ENCODE assay signal across 14 cellular contexts in the genomic region with DNA sequence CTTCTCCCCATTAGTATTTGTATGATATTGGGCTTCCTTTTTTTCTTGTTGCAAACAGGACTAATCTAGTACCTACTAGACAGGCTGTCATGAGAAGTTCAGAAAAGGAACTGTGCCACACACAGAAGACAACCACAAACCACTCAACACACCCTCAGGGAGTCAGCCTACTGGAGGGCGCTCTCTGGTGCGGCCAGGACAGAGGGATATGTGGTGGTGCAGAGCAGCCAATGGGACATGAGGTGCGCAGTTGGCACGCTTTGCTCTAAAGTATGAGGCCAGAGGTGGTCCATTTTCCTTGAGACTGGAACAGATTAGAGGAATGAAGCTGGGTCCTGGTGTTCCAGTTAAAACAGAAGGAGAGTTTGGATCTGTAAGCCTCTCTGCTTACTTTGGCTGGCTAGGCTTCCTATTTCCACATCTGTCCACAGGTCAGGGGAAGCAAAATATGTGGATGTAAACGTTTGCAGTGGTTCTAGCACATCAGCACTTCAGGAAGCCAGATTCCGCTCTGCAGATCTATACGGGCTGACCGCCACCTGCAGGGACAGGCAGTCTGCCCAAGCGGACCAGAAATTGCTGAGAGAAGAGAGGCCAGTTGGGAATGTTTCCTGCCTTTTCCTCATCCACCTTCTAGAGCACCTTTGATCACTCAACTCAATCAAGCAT.
DNase-seq lines count a peak whose midpoint lies in the region; ATAC-seq, FAIRE-seq and TF ChIP-seq lines count a peak whose summit lies in the region.
"Had no signal": no experiment of that assay in that cellular context is flagged by ENCODE, and none has a peak within 500 bp of the region (broad histone marks: within the 10 kb centered on the region; RNA-seq: fewer than 3 reads in every experiment).

No MANE protein-coding gene starts in this region.

- H3K27me3 Mint-ChIP-seq in chondrocyte (ENCODE audit: low read depth), result no peaks in the 10 kb centered on the region

- ATAC-seq in A549 (peak; percentile 41 to 43; a peak in 4 of 6 replicates), left lung (peak; percentile 77), esophagus mucosa (no peak)
- ATAC-seq: stimulated activated effector memory CD8-positive, alpha-beta T cell treated with anti-CD3 and anti-CD28 coated beads, Interleukin-12 subunit alpha, Interleukin-12 subunit beta, amount 100 ng/mL, for 72 hours had no signal

- H3K9me3 ChIP-seq in A549 (no peaks in the 10 kb centered on the region), left lung (no peaks in the 10 kb centered on the region)
- H3K9me3 ChIP-seq: SJCRH30 had no signal

- FAIRE-seq in A549 (lab: Jason Lieb, UNC), result no peak

- H3K36me3 ChIP-seq in left lung, result no peaks in the 10 kb centered on the region
- H3K36me3 ChIP-seq: SJCRH30 had no signal

- POLR2A ChIA-PET in A549 (lab: Yijun Ruan, JAX), result no interaction called here

- H3K4me1 ChIP-seq in A549 (no peaks in the 10 kb centered on the region), left lung (peaks cover 0 to 19% of the 10 kb centered on the region in 2 donors)
- H3K4me1 ChIP-seq: SJCRH30 had no signal

- H3K27ac ChIP-seq in A549, result no peak overlapping the region
- peak overlapping the region in 1 of 2 donors; percentile 49 for H3K27ac ChIP-seq in left lung
- H3K27ac ChIP-seq: SJCRH30 had no signal

- intact Hi-C loops in left lung (cut with DNase I), result no loop called here

- peaks cover 2% of the 10 kb centered on the region for H3K36me3 Mint-ChIP-seq in chondrocyte (ENCODE audit: low read depth)
- H3K36me3 Mint-ChIP-seq: stimulated activated effector memory CD8-positive, alpha-beta T cell treated with anti-CD3 and anti-CD28 coated beads, Interleukin-12 subunit alpha, Interleukin-12 subunit beta, amount 100 ng/mL, for 72 hours had no signal

- no peaks in the 10 kb centered on the region for H3K9me3 Mint-ChIP-seq in chondrocyte (ENCODE audit: low read depth)
- H3K9me3 Mint-ChIP-seq: activated T-cell treated with anti-CD3 and anti-CD28 coated beads, Interleukin-2, amount 50 U/mL, for 24 hours; stimulated activated effector memory CD8-positive, alpha-beta T cell treated with anti-CD3 and anti-CD28 coated beads, Interleukin-12 subunit alpha, Interleukin-12 subunit beta, amount 100 ng/mL, for 72 hours had no signal

- TF ChIP-seq CTCF in A549 (IDR thresholded peaks at IDR 0.05) (no peak), chondrocyte (IDR thresholded peaks at IDR 0.05) (peak; percentile 48), left lung (IDR thresholded peaks at IDR 0.05) (no peak)

- no peak overlapping the region for H3K27ac Mint-ChIP-seq in chondrocyte (ENCODE audit: unreplicated experiment)
- H3K27ac Mint-ChIP-seq: activated T-cell treated with anti-CD3 and anti-CD28 coated beads, Interleukin-2, amount 50 U/mL, for 24 hours; stimulated activated effector memory CD8-positive, alpha-beta T cell treated with anti-CD3 and anti-CD28 coated beads, Interleukin-12 subunit alpha, Interleukin-12 subunit beta, amount 100 ng/mL, for 72 hours had no signal

- CTCF ChIA-PET in A549 (lab: Yijun Ruan, JAX), result interaction anchor here (1.2 to 1.7 kb wide), 2 partner anchors 35 to 329 kb away, joined by 4 to 5 read pairs; no protein-coding TSS in a partner anchor

- no peak for TF ChIP-seq EP300 in A549 (IDR thresholded peaks at IDR 0.05)

- DNase-seq in A549 (ENCODE audit: low read depth in 1 of 2, low spot score in 1 of 2), result no peak
- DNase-seq in MV-4-11 (lab: John Stamatoyannopoulos, UW), result peak; percentile 96
- DNase-seq in chondrocyte (ENCODE audit: low spot score), result no peak
- DNase-seq in left lung, result peak in 1 of 2 donors; percentile 41
- no peak for DNase-seq in DMS153 treated with DMSO at 0.1 percent for 48 hours (lab: John Stamatoyannopoulos, UW; ENCODE audit: unreplicated experiment)
- DNase-seq in SK-N-DZ (ENCODE audit: low spot score), result no peak
- no peak for DNase-seq in stimulated activated CD4-positive, alpha-beta T cell treated with anti-CD3 and anti-CD28 coated beads, Interleukin-15, amount 100 ng/mL, for 24 hours
- DNase-seq: activated T-cell treated with anti-CD3 and anti-CD28 coated beads, Interleukin-2, amount 50 U/mL, for 24 hours; amniotic stem cell; NCI-H1092; NCI-H510A; SJCRH30 had no signal

- TF ChIP-seq POLR2A in A549 (IDR thresholded peaks at IDR 0.05; ENCODE audit: low read length), result no peak

- no peaks in the 10 kb centered on the region for H3K27me3 ChIP-seq in left lung
- H3K27me3 ChIP-seq: SJCRH30 had no signal

- TF ChIP-seq RAD21 in A549 (conservative IDR thresholded peaks at IDR 0.05 in 1 of 2, IDR thresholded peaks at IDR 0.05 in 1 of 2), result no peak

- WGBS in A549 (ENCODE audit: missing lambda C conversion rate), result 83% methylated on average over 9 of the region's 9 CpGs

- H3K4me3 Mint-ChIP-seq in chondrocyte (ENCODE audit: unreplicated experiment), result no peak overlapping the region
- H3K4me3 Mint-ChIP-seq: activated T-cell treated with anti-CD3 and anti-CD28 coated beads, Interleukin-2, amount 50 U/mL, for 24 hours; stimulated activated effector memory CD8-positive, alpha-beta T cell treated with anti-CD3 and anti-CD28 coated beads, Interleukin-12 subunit alpha, Interleukin-12 subunit beta, amount 100 ng/mL, for 72 hours had no signal

- H3K4me1 Mint-ChIP-seq in chondrocyte (ENCODE audit: low read depth), result peaks cover 22% of the 10 kb centered on the region
- H3K4me1 Mint-ChIP-seq: stimulated activated effector memory CD8-positive, alpha-beta T cell treated with anti-CD3 and anti-CD28 coated beads, Interleukin-12 subunit alpha, Interleukin-12 subunit beta, amount 100 ng/mL, for 72 hours had no signal

- H3K4me3 ChIP-seq in A549 (no peak overlapping the region), left lung (no peak overlapping the region)
- H3K4me3 ChIP-seq: SJCRH30 had no signal

- H3K4me2 ChIP-seq in A549, result no peak overlapping the region

TF ChIP-seq in A549, 52 proteins besides CTCF, POLR2A, EP300 and RAD21:
- TF ChIP-seq HOXA7 (CRISPR knock-in tag; IDR thresholded peaks at IDR 0.05) (no peak), ZC3H11A (IDR thresholded peaks at IDR 0.05) (no peak), FOSL2 (IDR thresholded peaks at IDR 0.05) (no peak), FOSL2 (CRISPR knock-in tag; IDR thresholded peaks at IDR 0.05) (no peak), SREBF2 (IDR thresholded peaks at IDR 0.05) (no peak), FOXS1 (CRISPR knock-in tag; IDR thresholded peaks at IDR 0.05) (no peak), KDM5A (IDR thresholded peaks at IDR 0.05) (no peak), MAFK (IDR thresholded peaks at IDR 0.05; ENCODE audit: partially characterized antibody) (no peak), EHF (CRISPR knock-in tag; IDR thresholded peaks at IDR 0.05) (no peak), FOSB (CRISPR knock-in tag; IDR thresholded peaks at IDR 0.05) (no peak), TFCP2L1 (CRISPR knock-in tag; IDR thresholded peaks at IDR 0.05) (no peak), HOXB13 (CRISPR knock-in tag; IDR thresholded peaks at IDR 0.05; ENCODE audit: low read depth) (no peak), JUNB (IDR thresholded peaks at IDR 0.05) (no peak), ZFP36 (IDR thresholded peaks at IDR 0.05; ENCODE audit: borderline replicate concordance, partially characterized antibody) (no peak), GATA3 (IDR thresholded peaks at IDR 0.05; ENCODE audit: borderline replicate concordance) (no peak)
- TF ChIP-seq, protein P1, sequence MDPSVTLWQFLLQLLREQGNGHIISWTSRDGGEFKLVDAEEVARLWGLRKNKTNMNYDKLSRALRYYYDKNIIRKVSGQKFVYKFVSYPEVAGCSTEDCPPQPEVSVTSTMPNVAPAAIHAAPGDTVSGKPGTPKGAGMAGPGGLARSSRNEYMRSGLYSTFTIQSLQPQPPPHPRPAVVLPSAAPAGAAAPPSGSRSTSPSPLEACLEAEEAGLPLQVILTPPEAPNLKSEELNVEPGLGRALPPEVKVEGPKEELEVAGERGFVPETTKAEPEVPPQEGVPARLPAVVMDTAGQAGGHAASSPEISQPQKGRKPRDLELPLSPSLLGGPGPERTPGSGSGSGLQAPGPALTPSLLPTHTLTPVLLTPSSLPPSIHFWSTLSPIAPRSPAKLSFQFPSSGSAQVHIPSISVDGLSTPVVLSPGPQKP (IDR thresholded peaks at IDR 0.05; ENCODE audit: low read depth, low read length), result no peak
- TF ChIP-seq, protein P2, sequence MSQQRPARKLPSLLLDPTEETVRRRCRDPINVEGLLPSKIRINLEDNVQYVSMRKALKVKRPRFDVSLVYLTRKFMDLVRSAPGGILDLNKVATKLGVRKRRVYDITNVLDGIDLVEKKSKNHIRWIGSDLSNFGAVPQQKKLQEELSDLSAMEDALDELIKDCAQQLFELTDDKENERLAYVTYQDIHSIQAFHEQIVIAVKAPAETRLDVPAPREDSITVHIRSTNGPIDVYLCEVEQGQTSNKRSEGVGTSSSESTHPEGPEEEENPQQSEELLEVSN (IDR thresholded peaks at IDR 0.05; ENCODE audit: borderline replicate concordance, low read depth), result no peak
